In genomic region chr13:25300861-25301346, GRCh38 we compare ENCODE assay signal across 8 cellular contexts. TPM values are rescaled to one million over a fixed set of nuclear protein-coding genes. Genes with fewer than 3 reads are reported as not detected.
DNase-seq lines count a peak whose midpoint lies in the region; ATAC-seq and TF ChIP-seq lines count a peak whose summit lies in the region.

No MANE protein-coding gene starts in this region.

- H3K9me3 Mint-ChIP-seq in activated naive CD8-positive, alpha-beta T cell treated with anti-CD3 and anti-CD28 coated beads, Interleukin-2, amount 10 ng/mL, durations not matched to agents 7 days and 5 days: no peaks in the 10 kb centered on the region

- peaks cover 34% of the 10 kb centered on the region; the same call in 1 of the 2 replicates for H3K27me3 ChIP-seq in HUES64 (ENCODE audit: insufficient read depth, low read length)

- H3K27me3 Mint-ChIP-seq in activated naive CD8-positive, alpha-beta T cell treated with anti-CD3 and anti-CD28 coated beads, Interleukin-2, amount 10 ng/mL, durations not matched to agents 7 days and 5 days: peaks cover 13% of the 10 kb centered on the region

- peaks cover 30% of the 10 kb centered on the region; the same call in 1 of the 2 replicates for H3K36me3 ChIP-seq in HUES64 (ENCODE audit: insufficient read depth, low read length)

- TF ChIP-seq CTCF in AG10803 (conservative IDR thresholded peaks at IDR 0.05; ENCODE audit: low read length): no peak

- POLR2A ChIA-PET in activated naive CD8-positive, alpha-beta T cell treated with anti-CD3 and anti-CD28 coated beads, Interleukin-2, amount 10 ng/mL, durations not matched to agents 7 days and 5 days (lab: Charles Lee): interaction anchor here (2.5 kb wide), 1 partner anchor 14 kb away, joined by 27 read pairs; the partner anchor contains the start of gene MTMR6

- WGBS in HUES64: 91% methylated on average over 33 of the region's 33 CpGs

- peak overlapping the region; percentile 92 for H3K27ac Mint-ChIP-seq in activated naive CD8-positive, alpha-beta T cell treated with anti-CD3 and anti-CD28 coated beads, Interleukin-2, amount 10 ng/mL, durations not matched to agents 7 days and 5 days

- H3K4me3 ChIP-seq in AG10803 (ENCODE audit: low read length) (peak overlapping the region; percentile 89), HUES64 (ENCODE audit: low read length) (peak overlapping the region; percentile 98), skeletal muscle cell (ENCODE audit: low read depth, low read length) (peak overlapping the region; percentile 91)

- peak; percentile 12 for DNase-seq in AG10803 (ENCODE audit: low read depth)
- DNase-seq in activated naive CD8-positive, alpha-beta T cell treated with anti-CD3 and anti-CD28 coated beads, Interleukin-2, amount 10 ng/mL, durations not matched to agents 7 days and 5 days: peak; percentile 56
- DNase-seq in hepatic stellate cell (ENCODE audit: low spot score): peak; percentile 4
- DNase-seq in skeletal muscle cell (ENCODE audit: low read depth): no peak
- DNase-seq in glomerular visceral epithelial cell (ENCODE audit: extremely low spot score): no peak
- no peak for DNase-seq in SIG-M5 treated with dmso at 0.1 percent for 504 hours (lab: John Stamatoyannopoulos, UW; ENCODE audit: unreplicated experiment)

- peaks cover 6% of the 10 kb centered on the region for H3K4me1 ChIP-seq in HUES64 (ENCODE audit: insufficient read depth, low read length)

- H3K4me3 Mint-ChIP-seq in activated naive CD8-positive, alpha-beta T cell treated with anti-CD3 and anti-CD28 coated beads, Interleukin-2, amount 10 ng/mL, durations not matched to agents 7 days and 5 days: peak overlapping the region; percentile 93

- H3K27ac ChIP-seq in HUES64 (ENCODE audit: low read depth, low read length): no peak overlapping the region

- H3K36me3 Mint-ChIP-seq in activated naive CD8-positive, alpha-beta T cell treated with anti-CD3 and anti-CD28 coated beads, Interleukin-2, amount 10 ng/mL, durations not matched to agents 7 days and 5 days: peaks cover 14% of the 10 kb centered on the region

- ATAC-seq in GM21367 (IDR thresholded peaks at IDR 0.05; ENCODE audit: unreplicated experiment): peak; percentile 4
- peak; percentile 47 for ATAC-seq in activated naive CD8-positive, alpha-beta T cell treated with anti-CD3 and anti-CD28 coated beads, Interleukin-2, amount 10 ng/mL, durations not matched to agents 7 days and 5 days (ENCODE audit: low read depth)

- no peaks in the 10 kb centered on the region for H3K9me3 ChIP-seq in HUES64 (ENCODE audit: insufficient read depth, low read depth, low read length)

- H3K4me1 Mint-ChIP-seq in activated naive CD8-positive, alpha-beta T cell treated with anti-CD3 and anti-CD28 coated beads, Interleukin-2, amount 10 ng/mL, durations not matched to agents 7 days and 5 days: peaks cover 25% of the 10 kb centered on the region

- H3K9ac ChIP-seq in HUES64 (ENCODE audit: low read depth, low read length): peak overlapping the region; percentile 10; the same call in 1 of the 2 replicates

RNA-seq across cellular contexts. Expression of gene NUP58, which starts 0.5 kb away (rescaled TPM):
- polyA plus RNA-seq in HUES64 (2013, experiment 1 of 2): 37.4 TPM
- polyA plus RNA-seq in HUES64 (2013, experiment 2 of 2): 37.5 TPM
- 10 to 100 TPM; 70.1 to 83.0 TPM for total RNA-seq in activated naive CD8-positive, alpha-beta T cell treated with anti-CD3 and anti-CD28 coated beads, Interleukin-2, amount 10 ng/mL, durations not matched to agents 7 days and 5 days

RNA-seq across cellular contexts. Expression of gene MTMR6, which starts 13.6 kb away (rescaled TPM):
- 7.1 TPM for polyA plus RNA-seq in HUES64 (2013, experiment 1 of 2)
- polyA plus RNA-seq in HUES64 (2013, experiment 2 of 2): 8.1 TPM
- 10 to 100 TPM; 17.5 to 20.1 TPM for total RNA-seq in activated naive CD8-positive, alpha-beta T cell treated with anti-CD3 and anti-CD28 coated beads, Interleukin-2, amount 10 ng/mL, durations not matched to agents 7 days and 5 days

Comparison
In these comparisons a context has a peak if more than half of its experiments do, and no peak if none do; other contexts are left out.
1. DNase-seq: peak in AG10803 (single experiment), activated naive CD8-positive, alpha-beta T cell treated with anti-CD3 and anti-CD28 coated beads, Interleukin-2, amount 10 ng/mL, durations not matched to agents 7 days and 5 days (single experiment) and hepatic stellate cell (single experiment); none in skeletal muscle cell (single experiment), glomerular visceral epithelial cell (single experiment) and SIG-M5 treated with dmso at 0.1 percent for 504 hours (single experiment).
2. Peak in every context shown above with its lines, with median percentiles within 50 percentile points of each other: H3K4me3 ChIP-seq.